9 cellular contexts compared by ENCODE assay signal in genomic region chr6:116386581-116387299, GRCh38. TPM values are rescaled to one million over a fixed set of nuclear protein-coding genes. Genes with fewer than 3 reads are reported as not detected.
DNase-seq lines count a peak whose midpoint lies in the region; ATAC-seq and FAIRE-seq lines count a peak whose summit lies in the region.
"Had no signal": no experiment of that assay in that cellular context is flagged by ENCODE, and none has a peak within 500 bp of the region (broad histone marks: within the 10 kb centered on the region; RNA-seq: fewer than 3 reads in every experiment).

No MANE protein-coding gene starts in this region.

- peaks cover 56% of the 10 kb centered on the region for H3K79me2 ChIP-seq in ACC112 (ENCODE audit: control insufficient read depth, insufficient read depth, low read length, unreplicated experiment)

- H3K27me3 ChIP-seq in ACC112 (ENCODE audit: insufficient read depth, low read length): no peaks in the 10 kb centered on the region

- no peaks in the 10 kb centered on the region for H3K36me3 ChIP-seq in ACC112 (ENCODE audit: insufficient read depth, low read length)

- ATAC-seq in GM21619 (IDR thresholded peaks at IDR 0.05; ENCODE audit: unreplicated experiment) (peak; percentile 24), left cardiac atrium (peak; percentile 34 to 65)

- H2AFZ ChIP-seq in ACC112 (ENCODE audit: low read length, unreplicated experiment): peak overlapping the region; percentile 34

- peak overlapping the region; percentile 93 for H3K27ac ChIP-seq in ACC112 (ENCODE audit: low read depth, low read length)
- H3K27ac ChIP-seq: SK-N-MC had no signal

- peak; percentile 88 for FAIRE-seq in RCC 7860 (lab: Jason Lieb, UNC)

- peak; percentile 72 for DNase-seq in RCC 7860 (ENCODE audit: low spot score)
- no peak for DNase-seq in left cardiac atrium
- no peak for DNase-seq in NCI-H2171 treated with DMSO at 0.1 percent for 48 hours (lab: John Stamatoyannopoulos, UW)
- no peak for DNase-seq in stimulated activated CD4-positive, alpha-beta T cell treated with anti-CD3 and anti-CD28 coated beads, Interleukin-1b, Interleukin-23, amount 100 ng/mL, for 48 hours
- DNase-seq in SW480 (ENCODE audit: low spot score): no peak
- no peak for DNase-seq in germinal center (ENCODE audit: low spot score)

- H3K4me1 ChIP-seq in ACC112 (ENCODE audit: control insufficient read depth, insufficient read depth, low read length, unreplicated experiment): peaks cover 56% of the 10 kb centered on the region

- intact Hi-C loops in left cardiac atrium (cut with DNase I): no loop called here

- H3K4me3 ChIP-seq in ACC112 (ENCODE audit: low read depth, low read length): peak overlapping the region; percentile 55
- H3K4me3 ChIP-seq: SK-N-MC had no signal

RNA-seq across cellular contexts. Expression of gene DSE, which starts 16.0 kb away (rescaled TPM):
- total RNA-seq in left cardiac atrium: 10 to 100 TPM; 30.3 to 34.4 TPM
